ENCODE assay signal across 4 cellular contexts in the genomic region with DNA sequence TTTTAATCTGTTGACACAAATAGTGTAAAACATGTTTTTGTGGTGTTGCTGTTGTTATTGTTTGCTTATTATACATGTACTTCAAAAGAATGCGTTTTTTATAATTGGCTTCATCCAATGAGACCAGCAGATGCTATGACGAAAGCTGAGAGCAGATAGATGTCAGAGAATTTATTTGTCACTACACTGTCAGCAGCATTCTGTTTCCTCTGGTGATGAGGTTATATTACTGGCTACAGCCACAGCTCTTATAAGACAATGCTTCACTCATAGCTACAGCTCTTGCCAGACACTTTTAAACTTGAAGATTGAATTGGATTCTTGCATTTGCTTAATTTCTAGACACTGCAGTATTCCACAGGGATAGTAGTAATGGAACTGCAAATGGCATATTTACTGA.
"Had no signal": no experiment of that assay in that cellular context is flagged by ENCODE, and none has a peak within 500 bp of the region (broad histone marks: within the 10 kb centered on the region; RNA-seq: fewer than 3 reads in every experiment).

No MANE protein-coding gene starts in this region.

- H3K27ac ChIP-seq: GM23248 had no signal

- H3K9ac ChIP-seq: GM23248 had no signal

- H3K36me3 ChIP-seq: HAP-1 had no signal

- H3K9me3 ChIP-seq: HAP-1 had no signal

- H2AFZ ChIP-seq: GM23248, GM23338 had no signal

- H3K4me3 ChIP-seq: GM23248, GM23338, HAP-1 had no signal

- H3K4me2 ChIP-seq: GM23338 had no signal

- ATAC-seq: GM23338, HCT116 had no signal
